Comparison of ENCODE assay signal across 1 cellular context in the genomic region with DNA sequence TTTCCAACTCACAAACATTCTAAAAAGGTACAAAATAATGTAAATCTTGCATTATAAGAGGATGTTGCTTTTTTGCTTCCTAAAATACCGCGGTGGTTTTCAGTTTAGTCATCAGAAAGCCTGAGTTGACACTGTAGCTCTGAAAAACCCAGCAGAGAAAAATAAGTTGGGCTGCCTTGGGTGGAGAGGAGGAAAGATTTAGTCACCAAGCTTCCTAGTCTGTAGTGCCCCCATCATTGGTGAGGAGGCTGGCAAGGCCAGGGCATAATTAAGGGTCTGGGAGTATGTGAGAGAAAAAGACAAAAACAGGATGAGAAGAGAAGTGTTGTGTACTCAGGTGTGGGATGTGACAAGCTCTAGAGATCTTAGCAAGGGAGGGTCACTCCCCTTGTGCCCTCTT.
TF ChIP-seq lines count a peak whose summit lies in the region.

No MANE protein-coding gene starts in this region.

TF ChIP-seq in HepG2, 621 proteins besides CTCF, POLR2A, EP300 and RAD21 (continued from another document):
- TF ChIP-seq, protein P1, sequence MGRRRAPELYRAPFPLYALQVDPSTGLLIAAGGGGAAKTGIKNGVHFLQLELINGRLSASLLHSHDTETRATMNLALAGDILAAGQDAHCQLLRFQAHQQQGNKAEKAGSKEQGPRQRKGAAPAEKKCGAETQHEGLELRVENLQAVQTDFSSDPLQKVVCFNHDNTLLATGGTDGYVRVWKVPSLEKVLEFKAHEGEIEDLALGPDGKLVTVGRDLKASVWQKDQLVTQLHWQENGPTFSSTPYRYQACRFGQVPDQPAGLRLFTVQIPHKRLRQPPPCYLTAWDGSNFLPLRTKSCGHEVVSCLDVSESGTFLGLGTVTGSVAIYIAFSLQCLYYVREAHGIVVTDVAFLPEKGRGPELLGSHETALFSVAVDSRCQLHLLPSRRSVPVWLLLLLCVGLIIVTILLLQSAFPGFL (CRISPR knock-in tag; IDR thresholded peaks at IDR 0.05) = no peak
- TF ChIP-seq IRF2 (CRISPR knock-in tag; IDR thresholded peaks at IDR 0.05) (no peak), THAP11 (CRISPR knock-in tag; IDR thresholded peaks at IDR 0.05) (no peak), HOXA7 (CRISPR knock-in tag; IDR thresholded peaks at IDR 0.05) (no peak), SALL2 (CRISPR knock-in tag; IDR thresholded peaks at IDR 0.05) (no peak), KDM1A (CRISPR knock-in tag; IDR thresholded peaks at IDR 0.05) (no peak)
- TF ChIP-seq, protein P2, sequence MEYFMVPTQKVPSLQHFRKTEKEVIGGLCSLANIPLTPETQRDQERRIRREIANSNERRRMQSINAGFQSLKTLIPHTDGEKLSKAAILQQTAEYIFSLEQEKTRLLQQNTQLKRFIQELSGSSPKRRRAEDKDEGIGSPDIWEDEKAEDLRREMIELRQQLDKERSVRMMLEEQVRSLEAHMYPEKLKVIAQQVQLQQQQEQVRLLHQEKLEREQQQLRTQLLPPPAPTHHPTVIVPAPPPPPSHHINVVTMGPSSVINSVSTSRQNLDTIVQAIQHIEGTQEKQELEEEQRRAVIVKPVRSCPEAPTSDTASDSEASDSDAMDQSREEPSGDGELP (IDR thresholded peaks at IDR 0.05; ENCODE audit: borderline replicate concordance, low read depth) = no peak
- TF ChIP-seq, protein P3, sequence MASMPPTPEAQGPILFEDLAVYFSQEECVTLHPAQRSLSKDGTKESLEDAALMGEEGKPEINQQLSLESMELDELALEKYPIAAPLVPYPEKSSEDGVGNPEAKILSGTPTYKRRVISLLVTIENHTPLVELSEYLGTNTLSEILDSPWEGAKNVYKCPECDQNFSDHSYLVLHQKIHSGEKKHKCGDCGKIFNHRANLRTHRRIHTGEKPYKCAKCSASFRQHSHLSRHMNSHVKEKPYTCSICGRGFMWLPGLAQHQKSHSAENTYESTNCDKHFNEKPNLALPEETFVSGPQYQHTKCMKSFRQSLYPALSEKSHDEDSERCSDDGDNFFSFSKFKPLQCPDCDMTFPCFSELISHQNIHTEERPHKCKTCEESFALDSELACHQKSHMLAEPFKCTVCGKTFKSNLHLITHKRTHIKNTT (CRISPR knock-in tag; IDR thresholded peaks at IDR 0.05) = no peak
- TF ChIP-seq, protein P4, sequence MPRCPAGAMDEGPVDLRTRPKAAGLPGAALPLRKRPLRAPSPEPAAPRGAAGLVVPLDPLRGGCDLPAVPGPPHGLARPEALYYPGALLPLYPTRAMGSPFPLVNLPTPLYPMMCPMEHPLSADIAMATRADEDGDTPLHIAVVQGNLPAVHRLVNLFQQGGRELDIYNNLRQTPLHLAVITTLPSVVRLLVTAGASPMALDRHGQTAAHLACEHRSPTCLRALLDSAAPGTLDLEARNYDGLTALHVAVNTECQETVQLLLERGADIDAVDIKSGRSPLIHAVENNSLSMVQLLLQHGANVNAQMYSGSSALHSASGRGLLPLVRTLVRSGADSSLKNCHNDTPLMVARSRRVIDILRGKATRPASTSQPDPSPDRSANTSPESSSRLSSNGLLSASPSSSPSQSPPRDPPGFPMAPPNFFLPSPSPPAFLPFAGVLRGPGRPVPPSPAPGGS (CRISPR knock-in tag; IDR thresholded peaks at IDR 0.05) = no peak
TF ChIP-seq in HepG2: peak in this region for 0.
